ENCODE assay signal across 9 cellular contexts in genomic region chr6:30769853-30770160, GRCh38. TPM values are rescaled to one million over a fixed set of nuclear protein-coding genes. Genes with fewer than 3 reads are reported as not detected.
A peak's percentile ranks its signal among the peaks of the same experiment; 100 is the strongest.
DNase-seq lines count a peak whose midpoint lies in the region; ATAC-seq and TF ChIP-seq lines count a peak whose summit lies in the region.
"Had no signal": no experiment of that assay in that cellular context is flagged by ENCODE, and none has a peak within 500 bp of the region (broad histone marks: within the 10 kb centered on the region; RNA-seq: fewer than 3 reads in every experiment).

No MANE protein-coding gene starts in this region.

- POLR2A ChIA-PET in AG04450 (lab: Yijun Ruan, JAX), result interaction anchor here (1.0 to 2.7 kb wide), 8 partner anchors 9 to 50 kb away, joined by 3 to 22 read pairs (median 8); partner anchors contain the start of gene IER3

- no peaks in the 10 kb centered on the region for H3K27me3 Mint-ChIP-seq in natural killer cell treated with Interleukin-12 subunit alpha and Interleukin-12 subunit beta and Interleukin-15 and Interleukin-18, amount 100 ng/mL, for 72 hours

- no peak for TF ChIP-seq CTCF in AG04450 (IDR thresholded peaks at IDR 0.05; ENCODE audit: low read depth, low read length)
- TF ChIP-seq CTCF in breast epithelium (IDR thresholded peaks at IDR 0.05), result no peak

- TF ChIP-seq POLR2A in breast epithelium (IDR thresholded peaks at IDR 0.05), result no peak

- intact Hi-C loops in breast epithelium (cut with DNase I; ENCODE audit: low total_unique reads), result loop anchor here (10.0 kb wide), 1 partner anchor 45 kb away; no protein-coding TSS in a partner anchor

- peak overlapping the region; percentile 83 for H3K4me3 Mint-ChIP-seq in natural killer cell treated with Interleukin-12 subunit alpha and Interleukin-12 subunit beta and Interleukin-15 and Interleukin-18, amount 100 ng/mL, for 72 hours

- H3K36me3 ChIP-seq in HUES48 (ENCODE audit: control insufficient read depth, insufficient read depth, low read length) (no peaks in the 10 kb centered on the region), breast epithelium (no peaks in the 10 kb centered on the region)

- H3K27me3 ChIP-seq in AG04450 (ENCODE audit: control insufficient read depth, insufficient read depth, low read length) (no peaks in the 10 kb centered on the region), HUES48 (ENCODE audit: control insufficient read depth, insufficient read depth, low read length) (no peaks in the 10 kb centered on the region), breast epithelium (no peaks in the 10 kb centered on the region)

- no peak overlapping the region for H3K9ac ChIP-seq in HUES48 (ENCODE audit: low read depth, low read length)

- no peaks in the 10 kb centered on the region for H3K9me3 Mint-ChIP-seq in natural killer cell treated with Interleukin-12 subunit alpha and Interleukin-12 subunit beta and Interleukin-15 and Interleukin-18, amount 100 ng/mL, for 72 hours

- ATAC-seq in natural killer cell treated with Interleukin-12 subunit alpha and Interleukin-12 subunit beta and Interleukin-15 and Interleukin-18, amount 100 ng/mL, for 72 hours, result no peak
- ATAC-seq in HG03095 (IDR thresholded peaks at IDR 0.05; ENCODE audit: unreplicated experiment), result no peak
- no peak for ATAC-seq in HG02571 (IDR thresholded peaks at IDR 0.05; ENCODE audit: unreplicated experiment)

- H3K4me1 Mint-ChIP-seq in natural killer cell treated with Interleukin-12 subunit alpha and Interleukin-12 subunit beta and Interleukin-15 and Interleukin-18, amount 100 ng/mL, for 72 hours (ENCODE audit: low read depth in 2 of 2), result peaks cover 49 to 59% of the 10 kb centered on the region in 2 donors

- peaks cover 34% of the 10 kb centered on the region for H3K4me1 ChIP-seq in HUES48 (ENCODE audit: control insufficient read depth, insufficient read depth, low read length)
- H3K4me1 ChIP-seq in breast epithelium, result peaks cover 5 to 7% of the 10 kb centered on the region in 2 donors

- CTCF ChIA-PET in AG04450 (lab: Charles Lee), result interaction anchor here (0.9 to 1.7 kb wide), 4 partner anchors 42 to 317 kb away, joined by 3 to 7 read pairs (median 4); partner anchors contain the start of gene DHX16

- H3K27ac Mint-ChIP-seq in natural killer cell treated with Interleukin-12 subunit alpha and Interleukin-12 subunit beta and Interleukin-15 and Interleukin-18, amount 100 ng/mL, for 72 hours, result peak overlapping the region; percentile 80 to 85

- DNase-seq in AG04450 (ENCODE audit: low read depth, low spot score) (no peak), breast epithelium (ENCODE audit: low spot score in 2 of 2) (no peak), NCI-H774 (lab: John Stamatoyannopoulos, UW) (no peak), DMS 273 treated with DMSO at 0.1 percent for 48 hours (lab: John Stamatoyannopoulos, UW) (no peak)
- DNase-seq in natural killer cell treated with Interleukin-12 subunit alpha and Interleukin-12 subunit beta and Interleukin-15 and Interleukin-18, amount 100 ng/mL, for 72 hours (ENCODE audit: low spot score), result no peak
- DNase-seq: NCI-H345 had no signal

- H3K36me3 Mint-ChIP-seq in natural killer cell treated with Interleukin-12 subunit alpha and Interleukin-12 subunit beta and Interleukin-15 and Interleukin-18, amount 100 ng/mL, for 72 hours, result no peaks in the 10 kb centered on the region

- H3K27ac ChIP-seq in AG04450 (ENCODE audit: low read depth, low read length) (peak overlapping the region; percentile 100), HUES48 (ENCODE audit: low read depth, low read length) (peak overlapping the region; percentile 97), breast epithelium (peak overlapping the region; percentile 91 to 93)

- no peak overlapping the region for H3K4me3 ChIP-seq in AG04450 (ENCODE audit: low read depth, low read length)
- no peak overlapping the region for H3K4me3 ChIP-seq in HUES48 (ENCODE audit: low read depth, low read length)
- no peak overlapping the region for H3K4me3 ChIP-seq in breast epithelium

- H3K9me3 ChIP-seq in AG04450 (ENCODE audit: control insufficient read depth, insufficient read depth, low read length), result no peaks in the 10 kb centered on the region
- H3K9me3 ChIP-seq in HUES48 (ENCODE audit: control insufficient read depth, insufficient read depth, low read length), result no peaks in the 10 kb centered on the region
- no peaks in the 10 kb centered on the region for H3K9me3 ChIP-seq in breast epithelium

RNA-seq across cellular contexts. Expression of gene IER3, which starts 25.5 kb away (rescaled TPM):
- polyA plus RNA-seq in AG04450 (2011; rRNA removed), result 85.2 and 98.7 TPM in 2 replicates
- 59.6 and 80.4 TPM in 2 replicates for polyA minus RNA-seq in AG04450 (2011; rRNA and poly(A)+ RNA removed)
- 10 to 100 TPM in 2 of 3 donors, 1 to 10 TPM in 1; 7.7 to 64.1 (median 20.0) TPM for total RNA-seq in breast epithelium
- total RNA-seq in natural killer cell treated with Interleukin-12 subunit alpha and Interleukin-12 subunit beta and Interleukin-15 and Interleukin-18, amount 100 ng/mL, for 72 hours, result 100 to 1,000 TPM; 128 to 346 TPM

RNA-seq across cellular contexts. Expression of gene FLOT1, which starts 27.3 kb away (rescaled TPM):
- polyA plus RNA-seq in AG04450 (2011; rRNA removed), result 155 and 156 TPM in 2 replicates
- polyA minus RNA-seq in AG04450 (2011; rRNA and poly(A)+ RNA removed), result 96.0 and 99.8 TPM in 2 replicates
- total RNA-seq in breast epithelium, result 100 to 1,000 TPM in 2 of 3 donors, 10 to 100 TPM in 1; 80.5 to 171 (median 142) TPM
- total RNA-seq in natural killer cell treated with Interleukin-12 subunit alpha and Interleukin-12 subunit beta and Interleukin-15 and Interleukin-18, amount 100 ng/mL, for 72 hours, result 100 to 1,000 TPM; 219 to 319 TPM

RNA-seq across cellular contexts. Expression of gene TUBB, which starts 49.7 kb away (rescaled TPM):
- polyA plus RNA-seq in AG04450 (2011; rRNA removed), result 1,457 and 1,715 TPM in 2 replicates
- polyA minus RNA-seq in AG04450 (2011; rRNA and poly(A)+ RNA removed), result 1,694 and 2,026 TPM in 2 replicates
- total RNA-seq in breast epithelium, result 100 to 1,000 TPM; 189 to 269 (median 212) TPM
- 1,000 to 10,000 TPM in 1 of 2 donors, 100 to 1,000 TPM in 1; 938 to 1,043 TPM for total RNA-seq in natural killer cell treated with Interleukin-12 subunit alpha and Interleukin-12 subunit beta and Interleukin-15 and Interleukin-18, amount 100 ng/mL, for 72 hours

RNA-seq across cellular contexts. Expression of gene MDC1, which starts 52.7 kb away (rescaled TPM):
- polyA plus RNA-seq in AG04450 (2011; rRNA removed), result 4.1 and 6.8 TPM in 2 replicates
- polyA minus RNA-seq in AG04450 (2011; rRNA and poly(A)+ RNA removed), result 9.0 and 9.5 TPM in 2 replicates
- 10 to 100 TPM in 2 of 3 donors, 1 to 10 TPM in 1; 8.5 to 14.9 (median 13.4) TPM for total RNA-seq in breast epithelium
- 100 to 1,000 TPM in 1 of 2 donors, 10 to 100 TPM in 1; 64.1 to 118 TPM for total RNA-seq in natural killer cell treated with Interleukin-12 subunit alpha and Interleukin-12 subunit beta and Interleukin-15 and Interleukin-18, amount 100 ng/mL, for 72 hours
